In genomic region chr6:11381801-11382513, GRCh38 we compare ENCODE assay signal across 8 cellular contexts.
DNase-seq lines count a peak whose midpoint lies in the region; ATAC-seq and TF ChIP-seq lines count a peak whose summit lies in the region.

No MANE protein-coding gene starts in this region.

- H3K9me3 ChIP-seq in mucosa of descending colon (no peaks in the 10 kb centered on the region), thymus (ENCODE audit: control insufficient read depth) (no peaks in the 10 kb centered on the region)

- ATAC-seq in HG02571 (IDR thresholded peaks at IDR 0.05; ENCODE audit: unreplicated experiment) (peak; percentile 66), mucosa of descending colon (peak; percentile 88)

- intact Hi-C loops in activated T-helper 2 cell treated with anti-CD3 and anti-CD28 coated beads, Interferon-gamma antibody, Interleukin-2, Interleukin-4, amounts not matched to agents 10 μg/mL and 5 μg/mL and 100 μg/mL, durations not matched to agents 14 hours and 24 hours and 36 hours (cut with micrococcal nuclease) = loop anchor here (1.0 to 5.0 kb wide), 5 partner anchors 8 to 41 kb away; no protein-coding TSS in a partner anchor
- intact Hi-C loops in mucosa of descending colon (cut with DNase I, micrococcal nuclease) = no loop called here

- TF ChIP-seq CTCF in GM12873 (IDR thresholded peaks at IDR 0.05; ENCODE audit: insufficient read depth, low read depth, low read length, missing control alignments) (peak; percentile 1), mucosa of descending colon (IDR thresholded peaks at IDR 0.05) (no peak), foreskin fibroblast (IDR thresholded peaks at IDR 0.05; ENCODE audit: low read depth, low read length) (no peak)

- H3K4me1 Mint-ChIP-seq in activated T-helper 2 cell treated with anti-CD3 and anti-CD28 coated beads, Interferon-gamma antibody, Interleukin-2, Interleukin-4, amounts not matched to agents 10 μg/mL and 5 μg/mL and 100 μg/mL, durations not matched to agents 14 hours and 24 hours and 36 hours (ENCODE audit: low read depth) = peaks cover 59% of the 10 kb centered on the region

- H3K4me3 ChIP-seq in mucosa of descending colon (no peak overlapping the region), thymus (ENCODE audit: low read length) (peak overlapping the region; percentile 57), foreskin fibroblast (ENCODE audit: low read depth in 1 of 2, low read length in 2 of 2) (no peak overlapping the region)

- H3K36me3 Mint-ChIP-seq in activated T-helper 2 cell treated with anti-CD3 and anti-CD28 coated beads, Interferon-gamma antibody, Interleukin-2, Interleukin-4, amounts not matched to agents 10 μg/mL and 5 μg/mL and 100 μg/mL, durations not matched to agents 14 hours and 24 hours and 36 hours (ENCODE audit: low read depth) = peaks cover 40% of the 10 kb centered on the region

- H3K36me3 ChIP-seq in mucosa of descending colon (ENCODE audit: low read depth) (no peaks in the 10 kb centered on the region), thymus (ENCODE audit: control insufficient read depth, insufficient read depth) (peaks cover 9% of the 10 kb centered on the region)

- H3K27ac Mint-ChIP-seq in activated T-helper 2 cell treated with anti-CD3 and anti-CD28 coated beads, Interferon-gamma antibody, Interleukin-2, Interleukin-4, amounts not matched to agents 10 μg/mL and 5 μg/mL and 100 μg/mL, durations not matched to agents 14 hours and 24 hours and 36 hours = peak overlapping the region; percentile 92

- H3K27ac ChIP-seq in thymus (ENCODE audit: low read depth) = peak overlapping the region; percentile 98

- no peaks in the 10 kb centered on the region for H3K27me3 Mint-ChIP-seq in activated T-helper 2 cell treated with anti-CD3 and anti-CD28 coated beads, Interferon-gamma antibody, Interleukin-2, Interleukin-4, amounts not matched to agents 10 μg/mL and 5 μg/mL and 100 μg/mL, durations not matched to agents 14 hours and 24 hours and 36 hours (ENCODE audit: low read depth)

- peaks cover 8% of the 10 kb centered on the region for H3K9me3 Mint-ChIP-seq in activated T-helper 2 cell treated with anti-CD3 and anti-CD28 coated beads, Interferon-gamma antibody, Interleukin-2, Interleukin-4, amounts not matched to agents 10 μg/mL and 5 μg/mL and 100 μg/mL, durations not matched to agents 14 hours and 24 hours and 36 hours

- WGBS in thymus = 6% methylated on average over 13 of the region's 13 CpGs

- H3K4me3 Mint-ChIP-seq in activated T-helper 2 cell treated with anti-CD3 and anti-CD28 coated beads, Interferon-gamma antibody, Interleukin-2, Interleukin-4, amounts not matched to agents 10 μg/mL and 5 μg/mL and 100 μg/mL, durations not matched to agents 14 hours and 24 hours and 36 hours (ENCODE audit: low read depth) = peak overlapping the region; percentile 85

- H3K4me1 ChIP-seq in mucosa of descending colon (ENCODE audit: low read depth) (peaks cover 3% of the 10 kb centered on the region), thymus (ENCODE audit: control insufficient read depth, insufficient read depth, low read length) (peaks cover 9% of the 10 kb centered on the region)

- DNase-seq in NOMO-1 treated with DMSO at 0.1 percent for 48 hours (lab: John Stamatoyannopoulos, UW; ENCODE audit: unreplicated experiment) (peak; percentile 91), mucosa of descending colon (peak; percentile 40 to 60 (median 54)), foreskin fibroblast (no peak), NCI-H526 (lab: John Stamatoyannopoulos, UW) (no peak)
- peak; percentile 71 for DNase-seq in activated T-helper 2 cell treated with anti-CD3 and anti-CD28 coated beads, Interferon-gamma antibody, Interleukin-2, Interleukin-4, amounts not matched to agents 10 μg/mL and 5 μg/mL and 100 μg/mL, durations not matched to agents 14 hours and 24 hours and 36 hours (ENCODE audit: low spot score)

- H3K27me3 ChIP-seq in thymus (ENCODE audit: control insufficient read depth, insufficient read depth) = no peaks in the 10 kb centered on the region

Comparison
In these comparisons a context has a peak if more than half of its experiments do, and no peak if none do; other contexts are left out.
1. DNase-seq: peak in NOMO-1 treated with DMSO at 0.1 percent for 48 hours (single experiment), activated T-helper 2 cell treated with anti-CD3 and anti-CD28 coated beads, Interferon-gamma antibody, Interleukin-2, Interleukin-4, amounts not matched to agents 10 μg/mL and 5 μg/mL and 100 μg/mL, durations not matched to agents 14 hours and 24 hours and 36 hours (single experiment) and mucosa of descending colon (3 of 3); none in foreskin fibroblast (0 of 2) and NCI-H526 (0 of 2).